In the genomic region with DNA sequence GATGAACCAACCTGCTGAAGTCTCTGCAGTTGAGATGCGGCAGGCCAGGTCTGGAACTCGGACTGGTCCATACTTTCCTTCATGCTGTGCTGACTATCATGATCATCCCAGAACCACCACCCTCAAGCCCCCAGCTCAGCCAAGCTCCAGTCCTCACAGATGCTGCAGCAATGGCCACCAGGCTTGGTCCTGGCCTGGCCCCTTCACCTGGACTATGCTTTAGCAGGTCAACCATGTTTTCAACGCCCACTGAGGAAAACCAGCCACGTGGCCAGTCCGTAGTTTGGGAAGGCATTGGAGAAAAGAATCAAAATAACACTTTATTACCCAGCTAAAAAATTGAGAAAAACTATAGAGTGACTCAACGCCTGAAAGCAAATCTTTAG, we compare ENCODE assay signal across 11 cellular contexts. TPM values are rescaled to one million over a fixed set of nuclear protein-coding genes. Genes with fewer than 3 reads are reported as not detected.
DNase-seq lines count a peak whose midpoint lies in the region; ATAC-seq and TF ChIP-seq lines count a peak whose summit lies in the region.
"Had no signal": no experiment of that assay in that cellular context is flagged by ENCODE, and none has a peak within 500 bp of the region (broad histone marks: within the 10 kb centered on the region; RNA-seq: fewer than 3 reads in every experiment).

No MANE protein-coding gene starts in this region.

- intact Hi-C loops in PC-3 (cut with micrococcal nuclease), result no loop called here
- intact Hi-C loops in upper lobe of right lung (cut with DNase I), result no loop called here

- H3K36me3 ChIP-seq in PC-3 (ENCODE audit: low read depth, low read length) (no peaks in the 10 kb centered on the region), upper lobe of right lung (no peaks in the 10 kb centered on the region), hepatocyte (replicated peaks; ENCODE audit: insufficient read depth, low read depth) (no peaks in the 10 kb centered on the region)
- H3K36me3 ChIP-seq: BE2C, SJCRH30 had no signal

- H3K4me2 ChIP-seq in PC-3 (ENCODE audit: low read length) (0 out of 2 replicates have a peak overlapping the region, but pooled peaks have one; percentile 40), hepatocyte (no peak overlapping the region)

- peak overlapping the region; percentile 79 for H3K4me3 Mint-ChIP-seq in activated naive CD4-positive, alpha-beta T cell treated with anti-CD3 and anti-CD28 coated beads, Interleukin-2, amount 50 U/mL, for 24 hours
- H3K4me3 Mint-ChIP-seq in endothelial cell (ENCODE audit: unreplicated experiment), result no peak overlapping the region

- H3K9me3 ChIP-seq in PC-3 (ENCODE audit: low read length) (no peaks in the 10 kb centered on the region), upper lobe of right lung (no peaks in the 10 kb centered on the region), hepatocyte (ENCODE audit: low read depth) (no peaks in the 10 kb centered on the region)
- H3K9me3 ChIP-seq: BE2C, SJCRH30 had no signal

- TF ChIP-seq CTCF in PC-3 (conservative IDR thresholded peaks at IDR 0.05; ENCODE audit: low read depth, low read length), result no peak
- TF ChIP-seq CTCF in upper lobe of right lung (IDR thresholded peaks at IDR 0.05), result no peak
- TF ChIP-seq CTCF in endothelial cell (IDR thresholded peaks at IDR 0.05; ENCODE audit: unreplicated experiment), result no peak
- no peak for TF ChIP-seq CTCF in hepatocyte (IDR thresholded peaks at IDR 0.05; ENCODE audit: poor library complexity)

- peak overlapping the region; percentile 95 for H3K27ac Mint-ChIP-seq in activated naive CD4-positive, alpha-beta T cell treated with anti-CD3 and anti-CD28 coated beads, Interleukin-2, amount 50 U/mL, for 24 hours
- no peak overlapping the region for H3K27ac Mint-ChIP-seq in endothelial cell (ENCODE audit: unreplicated experiment)

- H3K79me2 ChIP-seq in PC-3 (ENCODE audit: low read length) (no peaks in the 10 kb centered on the region), hepatocyte (no peaks in the 10 kb centered on the region)

- WGBS in hepatocyte (ENCODE audit: low lambda C conversion rate, missing lambda C conversion rate), result 91% methylated on average over 6 of the region's 6 CpGs

- ATAC-seq in PC-3 (no peak), upper lobe of right lung (no peak)

- H4K20me1 ChIP-seq in PC-3 (ENCODE audit: low read length) (no peaks in the 10 kb centered on the region), hepatocyte (ENCODE audit: insufficient read depth, poor library complexity, severe bottlenecking) (no peaks in the 10 kb centered on the region)

- peaks cover 12% of the 10 kb centered on the region; the same call in 1 of the 2 replicates for H3K4me1 ChIP-seq in PC-3 (ENCODE audit: insufficient read depth, low read length)
- H3K4me1 ChIP-seq in upper lobe of right lung, result peaks cover 25% of the 10 kb centered on the region
- no peaks in the 10 kb centered on the region for H3K4me1 ChIP-seq in hepatocyte (ENCODE audit: insufficient read depth)

- H3K27me3 ChIP-seq in PC-3 (ENCODE audit: low read length), result no peaks in the 10 kb centered on the region
- H3K27me3 ChIP-seq in upper lobe of right lung, result no peaks in the 10 kb centered on the region
- no peaks in the 10 kb centered on the region for H3K27me3 ChIP-seq in hepatocyte
- H3K27me3 ChIP-seq: BE2C, SJCRH30 had no signal

- no peaks in the 10 kb centered on the region for H3F3A ChIP-seq in PC-3 (ENCODE audit: low read length, unreplicated experiment)

- H3K4me3 ChIP-seq in PC-3 (ENCODE audit: low read length) (no peak overlapping the region), upper lobe of right lung (peak overlapping the region; percentile 21), hepatocyte (no peak overlapping the region)
- H3K4me3 ChIP-seq: SJCRH30 had no signal

- H3K27me3 Mint-ChIP-seq in activated naive CD4-positive, alpha-beta T cell treated with anti-CD3 and anti-CD28 coated beads, Interleukin-2, amount 50 U/mL, for 24 hours, result no peaks in the 10 kb centered on the region
- peaks cover 11% of the 10 kb centered on the region for H3K27me3 Mint-ChIP-seq in endothelial cell (ENCODE audit: unreplicated experiment)

- CTCF ChIA-PET in PC-3 (lab: Charles Lee), result interaction anchor here (0.5 to 0.8 kb wide), 3 partner anchors 66 to 1264 kb away, joined by 3 to 5 read pairs (median 4); no protein-coding TSS in a partner anchor

- TF ChIP-seq POLR2A in erythroblast (IDR thresholded peaks at IDR 0.05; ENCODE audit: low read length), result peak; percentile 31

- POLR2A ChIA-PET in PC-3 (lab: Charles Lee; ENCODE audit: unreplicated experiment), result interaction anchor here (0.7 kb wide), 1 partner anchor 19 kb away, joined by 4 read pairs; no protein-coding TSS in a partner anchor

- H3K9me3 Mint-ChIP-seq in activated naive CD4-positive, alpha-beta T cell treated with anti-CD3 and anti-CD28 coated beads, Interleukin-2, amount 50 U/mL, for 24 hours, result peaks cover 6% of the 10 kb centered on the region
- H3K9me3 Mint-ChIP-seq in endothelial cell (ENCODE audit: unreplicated experiment), result no peaks in the 10 kb centered on the region

- no peak overlapping the region for H2AFZ ChIP-seq in PC-3 (ENCODE audit: low read length)
- H2AFZ ChIP-seq in hepatocyte, result no peak overlapping the region

- no TSS peak for BruUV-seq in PC-3 (replicated peaks; lab: Mats Ljungman, UMichigan)

- no peak overlapping the region for H3K9ac ChIP-seq in PC-3 (ENCODE audit: low read length)

- H3K27ac ChIP-seq in PC-3 (ENCODE audit: low read length) (peak overlapping the region; percentile 59), upper lobe of right lung (peak overlapping the region; percentile 31), hepatocyte (no peak overlapping the region)
- H3K27ac ChIP-seq: SJCRH30 had no signal

- H3K36me3 Mint-ChIP-seq in activated naive CD4-positive, alpha-beta T cell treated with anti-CD3 and anti-CD28 coated beads, Interleukin-2, amount 50 U/mL, for 24 hours, result peaks cover 14% of the 10 kb centered on the region
- H3K36me3 Mint-ChIP-seq in endothelial cell (ENCODE audit: low read depth, unreplicated experiment), result peaks cover 28% of the 10 kb centered on the region

- H3K9me2 ChIP-seq in PC-3 (replicated peaks; ENCODE audit: low read length) (no peaks in the 10 kb centered on the region), hepatocyte (replicated peaks; ENCODE audit: insufficient read depth) (no peaks in the 10 kb centered on the region)

- peaks cover 85% of the 10 kb centered on the region for H3K4me1 Mint-ChIP-seq in activated naive CD4-positive, alpha-beta T cell treated with anti-CD3 and anti-CD28 coated beads, Interleukin-2, amount 50 U/mL, for 24 hours
- peaks cover 54% of the 10 kb centered on the region for H3K4me1 Mint-ChIP-seq in endothelial cell (ENCODE audit: unreplicated experiment)

- DNase-seq in activated naive CD4-positive, alpha-beta T cell treated with anti-CD3 and anti-CD28 coated beads, Interleukin-2, amount 50 U/mL, for 16 hours, result no peak
- DNase-seq in PC-3 (no peak), erythroblast (lab: John Stamatoyannopoulos, UW) (no peak), upper lobe of right lung (no peak), endothelial cell (ENCODE audit: low spot score) (no peak), hepatocyte (ENCODE audit: low spot score) (no peak)
- DNase-seq in activated CD4-positive, CD25-positive, alpha-beta regulatory T cell treated with anti-CD3 and anti-CD28 coated beads, Interleukin-2, amount 50 U/mL, for 72 hours, result no peak
- DNase-seq: BE2C, NCI-H1930, SJCRH30 had no signal

RNA-seq across cellular contexts. Expression of a gene that starts 1.4 kb away (rescaled TPM):
- total RNA-seq in PC-3 (2014; rRNA removed), result 0.35 and 1.5 TPM in 2 replicates
- 6.3 TPM for total RNA-seq in upper lobe of right lung
- total RNA-seq in endothelial cell (ENCODE audit: unreplicated experiment), result 5.4 TPM
- total RNA-seq in hepatocyte, result 0.20 and 0.44 TPM in 2 replicates
- 0.42 TPM in 1 of 2 replicates, not detected in the other for polyA plus RNA-seq in hepatocyte
- total RNA-seq: SJCRH30 had no signal
